In genomic region chr9:75087824-75088645, GRCh38 we compare ENCODE assay signal across 1 cellular context.
TF ChIP-seq lines count a peak whose summit lies in the region.

Gene NMRK1 (minus strand): TSS chr9:75088155. CDS start chr9:75083115, 5,040 bp downstream.
Gene OSTF1 (plus strand): TSS chr9:75088514. CDS start chr9:75088693, 179 bp downstream.

TF ChIP-seq in K562, 482 proteins besides CTCF, POLR2A, EP300 and RAD21 (continued from another document and continues in another):
- TF ChIP-seq RERE (CRISPR knock-in tag; IDR thresholded peaks at IDR 0.05; ENCODE audit: borderline replicate concordance), result no peak
- no peak for TF ChIP-seq ZNF561 (CRISPR knock-in tag; conservative IDR thresholded peaks at IDR 0.05)
- peak; percentile 56 for TF ChIP-seq POLR2B (IDR thresholded peaks at IDR 0.05; ENCODE audit: low read depth, partially characterized antibody)
- TF ChIP-seq SRSF7 (optimal IDR thresholded peaks at IDR 0.05; ENCODE audit: low read depth, low read length), result no peak
- TF ChIP-seq ZBTB34 (CRISPR knock-in tag; IDR thresholded peaks at IDR 0.05), result no peak
- no peak for TF ChIP-seq CREB3 (tag; conservative IDR thresholded peaks at IDR 0.05; ENCODE audit: low read depth)
- peak; percentile 69 for TF ChIP-seq VEZF1 (CRISPR knock-in tag; IDR thresholded peaks at IDR 0.05)
- no peak for TF ChIP-seq ZZZ3 (IDR thresholded peaks at IDR 0.05)
- TF ChIP-seq ELF1 (tag; IDR thresholded peaks at IDR 0.05), result peak; percentile 53; the same call in 1 of the 2 replicates
- TF ChIP-seq ASH1L (IDR thresholded peaks at IDR 0.05; ENCODE audit: borderline replicate concordance, low read depth, partially characterized antibody), result no peak
- no peak for TF ChIP-seq RBM39 (optimal IDR thresholded peaks at IDR 0.05; ENCODE audit: low read depth, low read length)
- TF ChIP-seq HMGN3 (IDR thresholded peaks at IDR 0.05; ENCODE audit: borderline replicate concordance, extremely low read depth, insufficient read length, low read depth, low read length), result peak; percentile 31
- no peak for TF ChIP-seq E4F1 (CRISPR knock-in tag; IDR thresholded peaks at IDR 0.05; ENCODE audit: borderline replicate concordance)
- TF ChIP-seq PHF8 (IDR thresholded peaks at IDR 0.05; ENCODE audit: borderline replicate concordance, low read length), result peak; percentile 74; the same call in 1 of the 2 replicates
- no peak for TF ChIP-seq GTF2B (IDR thresholded peaks at IDR 0.05; ENCODE audit: extremely low read depth, insufficient read length)
- TF ChIP-seq E2F6 (IDR thresholded peaks at IDR 0.05; ENCODE audit: borderline replicate concordance in 1 of 2, extremely low read depth in 1 of 2, insufficient read depth in 1 of 2, insufficient read length in 1 of 2, low read depth in 1 of 2, low read length in 1 of 2, poor library complexity in 1 of 2, severe bottlenecking in 1 of 2), result peak in 1 of 2 experiments; percentile 47
- 0 out of 2 replicates have a peak, but pooled peaks have one; percentile 26 for TF ChIP-seq GATAD2A (IDR thresholded peaks at IDR 0.05)
- TF ChIP-seq EZH2 (IDR thresholded peaks at IDR 0.05; ENCODE audit: borderline replicate concordance, low read depth, low read length), result no peak
- peak; percentile 55 for TF ChIP-seq MEIS2 (IDR thresholded peaks at IDR 0.05; ENCODE audit: partially characterized antibody)
- peak; percentile 43 to 53; a peak in 2 of 4 replicates for TF ChIP-seq NONO (IDR thresholded peaks at IDR 0.05; ENCODE audit: low read depth in 2 of 2, low read length in 1 of 2)
- no peak; the same call in 1 of the 2 replicates for TF ChIP-seq GABPB1 (CRISPR knock-in tag; IDR thresholded peaks at IDR 0.05)
- TF ChIP-seq POLR2G (IDR thresholded peaks at IDR 0.05; ENCODE audit: low read depth, low read length), result peak; percentile 91
- no peak for TF ChIP-seq TCF7L2 (IDR thresholded peaks at IDR 0.05; ENCODE audit: low read depth, low read length)
- TF ChIP-seq ZBTB11 (CRISPR knock-in tag; IDR thresholded peaks at IDR 0.05), result peak in 1 of 3 experiments; percentile 70; a peak in 2 of 6 replicates
- peak; percentile 62; the same call in 1 of the 2 replicates for TF ChIP-seq CXXC5 (CRISPR knock-in tag; IDR thresholded peaks at IDR 0.05)
- no peak for TF ChIP-seq POLR3G (IDR thresholded peaks at IDR 0.05; ENCODE audit: extremely low read depth, insufficient read length, insufficient replicate concordance)
- TF ChIP-seq MCM7 (IDR thresholded peaks at IDR 0.05), result no peak
- TF ChIP-seq CTBP1 (IDR thresholded peaks at IDR 0.05; ENCODE audit: borderline replicate concordance), result peak; percentile 98
- 0 out of 2 replicates have a peak, but pooled peaks have one; percentile 45 for TF ChIP-seq E2F5 (CRISPR knock-in tag; IDR thresholded peaks at IDR 0.05)
- no peak for TF ChIP-seq BRCA1 (IDR thresholded peaks at IDR 0.05)
- TF ChIP-seq BRCA1 (CRISPR knock-in tag; IDR thresholded peaks at IDR 0.05), result no peak
- TF ChIP-seq PRMT5 (CRISPR knock-in tag; IDR thresholded peaks at IDR 0.05), result no peak
- peak; percentile 34; the same call in 1 of the 2 replicates for TF ChIP-seq L3MBTL2 (IDR thresholded peaks at IDR 0.05)
- peak; percentile 45; the same call in 1 of the 2 replicates for TF ChIP-seq MAX (CRISPR knock-in tag; IDR thresholded peaks at IDR 0.05)
- no peak for TF ChIP-seq CREM (IDR thresholded peaks at IDR 0.05; ENCODE audit: low read depth)
- TF ChIP-seq SIN3B (IDR thresholded peaks at IDR 0.05; ENCODE audit: low read depth), result 0 out of 2 replicates have a peak, but pooled peaks have one; percentile 8
- no peak for TF ChIP-seq SNIP1 (IDR thresholded peaks at IDR 0.05; ENCODE audit: low read depth)
- no peak for TF ChIP-seq MAFK (IDR thresholded peaks at IDR 0.05; ENCODE audit: low read length)
